ENCODE assay signal across 9 cellular contexts in genomic region chr15:75661041-75661778, GRCh38. TPM values are rescaled to one million over a fixed set of nuclear protein-coding genes. Genes with fewer than 3 reads are reported as not detected.
A peak's percentile ranks its signal among the peaks of the same experiment; 100 is the strongest.
DNase-seq lines count a peak whose midpoint lies in the region; ATAC-seq and TF ChIP-seq lines count a peak whose summit lies in the region.
"Had no signal": no experiment of that assay in that cellular context is flagged by ENCODE, and none has a peak within 500 bp of the region (broad histone marks: within the 10 kb centered on the region; RNA-seq: fewer than 3 reads in every experiment).

No MANE protein-coding gene starts in this region.

- no peak overlapping the region for H3K27ac Mint-ChIP-seq in glutamatergic neuron (ENCODE audit: unreplicated experiment)

- no peaks in the 10 kb centered on the region for H3K27me3 ChIP-seq in right atrium auricular region
- no peaks in the 10 kb centered on the region for H3K27me3 ChIP-seq in gastrocnemius medialis

- TF ChIP-seq CTCF in astrocyte of the cerebellum (IDR thresholded peaks at IDR 0.05; ENCODE audit: low read depth, low read length, missing control alignments) (no peak), right atrium auricular region (IDR thresholded peaks at IDR 0.05) (no peak), gastrocnemius medialis (IDR thresholded peaks at IDR 0.05 in 4 of 5, conservative IDR thresholded peaks at IDR 0.05 in 1 of 5) (no peak), glutamatergic neuron (IDR thresholded peaks at IDR 0.05; ENCODE audit: partially characterized antibody, unreplicated experiment) (no peak)

- H3K36me3 ChIP-seq in right atrium auricular region (peaks cover 15% of the 10 kb centered on the region), gastrocnemius medialis (no peaks in the 10 kb centered on the region)

- H3K4me1 Mint-ChIP-seq in glutamatergic neuron (ENCODE audit: low read depth, unreplicated experiment), result peaks cover 41% of the 10 kb centered on the region

- H3K9me3 Mint-ChIP-seq in glutamatergic neuron (ENCODE audit: unreplicated experiment), result peaks cover 15% of the 10 kb centered on the region

- H3K4me3 ChIP-seq in astrocyte of the cerebellum (ENCODE audit: low read depth, low read length), result no peak overlapping the region
- no peak overlapping the region for H3K4me3 ChIP-seq in right atrium auricular region
- no peak overlapping the region for H3K4me3 ChIP-seq in gastrocnemius medialis
- H3K4me3 ChIP-seq: GM12878 had no signal

- peaks cover 3% of the 10 kb centered on the region for H3K27me3 Mint-ChIP-seq in glutamatergic neuron (ENCODE audit: unreplicated experiment)

- H3K9me3 ChIP-seq in right atrium auricular region (no peaks in the 10 kb centered on the region), gastrocnemius medialis (no peaks in the 10 kb centered on the region)

- peak; percentile 84 for DNase-seq in GM04503 (ENCODE audit: low read depth)
- peak; percentile 86 for DNase-seq in astrocyte of the cerebellum (ENCODE audit: low read depth)
- DNase-seq in right atrium auricular region (ENCODE audit: low spot score), result peak; percentile 92
- peak; percentile 58 to 81 for DNase-seq in gastrocnemius medialis
- DNase-seq in SIG-M5 treated with dmso at 0.1 percent for 504 hours (lab: John Stamatoyannopoulos, UW; ENCODE audit: unreplicated experiment), result no peak
- DNase-seq in activated T-cell treated with anti-CD3 and anti-CD28 coated beads, Interleukin-2, amount 50 U/mL, for 48 hours, result no peak
- no peak for DNase-seq in glutamatergic neuron

- no peak overlapping the region for H3K4me3 Mint-ChIP-seq in glutamatergic neuron (ENCODE audit: unreplicated experiment)

- in situ Hi-C loops in astrocyte of the cerebellum (cut with HindIII; ENCODE audit: low sequenced_read_pairs) (no loop called here), gastrocnemius medialis (cut with MboI; ENCODE audit: low sequenced_read_pairs in 4 of 4) (no loop called here)

- intact Hi-C loops in gastrocnemius medialis (cut with DNase I; ENCODE audit: low total_unique reads), result no loop called here

- H3K4me1 ChIP-seq in right atrium auricular region, result peaks cover 0 to 42% of the 10 kb centered on the region in 2 donors
- peaks cover 6 to 13% of the 10 kb centered on the region in 2 donors for H3K4me1 ChIP-seq in gastrocnemius medialis

- H3K27ac ChIP-seq in right atrium auricular region (peak overlapping the region; percentile 78 to 86), gastrocnemius medialis (peak overlapping the region; percentile 69 to 74 (median 73))

- H3K36me3 Mint-ChIP-seq in glutamatergic neuron (ENCODE audit: unreplicated experiment), result peaks cover 6% of the 10 kb centered on the region

- peak; percentile 48 to 65 for ATAC-seq in gastrocnemius medialis
- ATAC-seq in GM21367 (IDR thresholded peaks at IDR 0.05; ENCODE audit: unreplicated experiment), result no peak
- ATAC-seq: GM12878 had no signal

- TF ChIP-seq POLR2A in gastrocnemius medialis (IDR thresholded peaks at IDR 0.05), result no peak

RNA-seq across cellular contexts. Expression of gene SNX33, which starts 13.5 kb away (rescaled TPM):
- total RNA-seq in right atrium auricular region, result 10 to 100 TPM; 10.3 to 20.5 TPM
- 1 to 10 TPM; 4.9 to 6.7 (median 5.5) TPM for total RNA-seq in gastrocnemius medialis
- total RNA-seq in glutamatergic neuron (ENCODE audit: unreplicated experiment), result 21.2 TPM

RNA-seq across cellular contexts. Expression of gene IMP3, which starts 21.2 kb away (rescaled TPM):
- total RNA-seq in right atrium auricular region (100 to 1,000 TPM in 1 of 2 donors, 10 to 100 TPM in 1; 71.2 to 119 TPM), gastrocnemius medialis (100 to 1,000 TPM; 110 to 184 (median 153) TPM), glutamatergic neuron (ENCODE audit: unreplicated experiment) (33.6 TPM)

RNA-seq across cellular contexts. Expression of gene SNUPN, which starts 35.7 kb away (rescaled TPM):
- 10 to 100 TPM; 13.7 to 17.3 TPM for total RNA-seq in right atrium auricular region
- 10 to 100 TPM; 14.2 to 18.3 (median 15.9) TPM for total RNA-seq in gastrocnemius medialis
- 15.5 TPM for total RNA-seq in glutamatergic neuron (ENCODE audit: unreplicated experiment)

RNA-seq across cellular contexts. Expression of gene CSPG4, which starts 51.4 kb away (rescaled TPM):
- 10 to 100 TPM; 32.6 to 55.6 TPM for total RNA-seq in right atrium auricular region
- total RNA-seq in gastrocnemius medialis, result 100 to 1,000 TPM in 2 of 4 donors, 10 to 100 TPM in 2; 38.2 to 145 (median 88.5) TPM
- total RNA-seq in glutamatergic neuron (ENCODE audit: unreplicated experiment), result 1.1 TPM

Comparison
In these comparisons a context has a peak if more than half of its experiments do, and no peak if none do; other contexts are left out.
1. DNase-seq: peak in GM04503 (single experiment), astrocyte of the cerebellum (single experiment), right atrium auricular region (single experiment) and gastrocnemius medialis (2 of 2); none in SIG-M5 treated with dmso at 0.1 percent for 504 hours (single experiment), activated T-cell treated with anti-CD3 and anti-CD28 coated beads, Interleukin-2, amount 50 U/mL, for 48 hours (0 of 2) and glutamatergic neuron (single experiment).